In genomic region chr7:85815511-85815910, GRCh38 we compare ENCODE assay signal across 7 cellular contexts.
"Had no signal": no experiment of that assay in that cellular context is flagged by ENCODE, and none has a peak within 500 bp of the region (broad histone marks: within the 10 kb centered on the region; RNA-seq: fewer than 3 reads in every experiment).

No MANE protein-coding gene starts in this region.

- ATAC-seq: HCT116, K562 had no signal

- DNase-seq: GM23248, GOT3, H7, HFFc6, IMR-90 had no signal
